In the genomic region with DNA sequence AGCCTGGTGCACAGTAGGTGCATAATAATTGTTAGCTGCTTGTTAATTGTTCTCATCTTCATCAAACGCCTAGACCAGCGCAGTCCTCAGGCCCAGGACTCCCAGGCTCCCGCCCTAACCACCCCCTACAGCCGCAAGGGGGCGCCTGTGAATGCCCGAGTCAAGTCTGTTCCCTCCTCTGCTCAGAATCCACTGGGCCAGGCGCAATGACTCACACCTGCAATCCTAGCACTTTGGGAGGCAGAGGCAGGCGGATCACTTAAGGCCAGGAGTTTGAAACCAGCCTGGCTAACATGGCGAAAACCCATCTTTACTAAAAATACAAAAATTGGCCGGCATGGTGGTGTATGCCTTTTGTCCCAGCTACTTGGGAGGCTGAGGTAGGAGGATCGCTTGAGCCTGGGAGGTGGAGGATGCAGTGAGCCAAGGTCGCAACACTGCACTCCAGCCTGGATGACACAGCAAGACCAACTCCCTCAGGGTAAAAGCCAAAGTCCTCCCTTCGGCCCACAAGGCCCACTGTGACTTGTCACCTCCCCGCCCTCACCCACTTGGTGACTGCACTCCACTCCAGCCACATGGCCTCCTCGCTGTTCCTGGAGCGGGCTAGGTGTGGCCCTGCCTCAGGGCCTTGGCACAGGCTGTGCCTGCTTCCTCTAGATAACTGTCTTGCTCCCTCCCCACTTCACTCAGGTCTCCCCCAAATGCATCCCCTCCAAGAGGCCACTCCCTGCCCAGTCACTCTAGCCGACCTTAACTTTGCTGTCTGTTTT, we compare ENCODE assay signal across 8 cellular contexts. TPM values are rescaled to one million over a fixed set of nuclear protein-coding genes. Genes with fewer than 3 reads are reported as not detected.
DNase-seq lines count a peak whose midpoint lies in the region; ATAC-seq, FAIRE-seq and TF ChIP-seq lines count a peak whose summit lies in the region.

No MANE protein-coding gene starts in this region.

- no peak overlapping the region; the same call in 1 of the 2 replicates for H3K4ac ChIP-seq in IMR-90 (ENCODE audit: low read depth, low read length)

- no peak overlapping the region for H3K14ac ChIP-seq in IMR-90 (replicated peaks; ENCODE audit: low read depth, low read length)

- no peak overlapping the region for H3K23ac ChIP-seq in IMR-90 (ENCODE audit: low read depth, low read length)

- dilution Hi-C loops in IMR-90 (cut with HindIII; ENCODE audit: low sequenced_read_pairs, unreplicated experiment): no loop called here

- no peak for FAIRE-seq in small intestine (lab: Jason Lieb, UNC)

- no peaks in the 10 kb centered on the region for H3K9me3 ChIP-seq in IMR-90 (ENCODE audit: control insufficient read depth, insufficient read depth, low read length)
- H3K9me3 ChIP-seq in small intestine (ENCODE audit: control insufficient read depth, low read depth): no peaks in the 10 kb centered on the region

- peaks cover 7% of the 10 kb centered on the region; the same call in 1 of the 2 replicates for H3K9me1 ChIP-seq in IMR-90 (ENCODE audit: insufficient read depth, low read length)

- H3K27me3 ChIP-seq in IMR-90 (ENCODE audit: control insufficient read depth, insufficient read depth, low read length) (no peaks in the 10 kb centered on the region), small intestine (ENCODE audit: control insufficient read depth in 2 of 2, insufficient read depth in 2 of 2, low read length in 2 of 2) (no peaks in the 10 kb centered on the region)

- ATAC-seq in IMR-90 (ENCODE audit: low read depth) (peak; percentile 98), left ventricle myocardium superior (peak; percentile 66), GM21528 (IDR thresholded peaks at IDR 0.05; ENCODE audit: low FRiP score, unreplicated experiment) (no peak), HG02763 (IDR thresholded peaks at IDR 0.05; ENCODE audit: unreplicated experiment) (no peak)
- ATAC-seq in activated naive CD8-positive, alpha-beta T cell treated with anti-CD3 and anti-CD28 coated beads, Interleukin-2, amount 10 ng/mL, durations not matched to agents 7 days and 5 days (ENCODE audit: low read depth): peak; percentile 63

- no peak overlapping the region for H2BK20ac ChIP-seq in IMR-90 (ENCODE audit: low read depth, low read length)

- H2AFZ ChIP-seq in IMR-90 (replicated peaks; ENCODE audit: low read length, poor library complexity): peak overlapping the region; percentile 58

- H3K9me3 Mint-ChIP-seq in activated naive CD8-positive, alpha-beta T cell treated with anti-CD3 and anti-CD28 coated beads, Interleukin-2, amount 10 ng/mL, durations not matched to agents 7 days and 5 days: no peaks in the 10 kb centered on the region

- H3K4me2 ChIP-seq in IMR-90 (ENCODE audit: low read depth, low read length): no peak overlapping the region

- no peak overlapping the region for H3K18ac ChIP-seq in IMR-90 (ENCODE audit: low read depth, low read length)

- CTCF ChIA-PET in IMR-90 (lab: Yijun Ruan, JAX): interaction anchor here (1.3 kb wide), 1 partner anchor 14 kb away, joined by 3 read pairs; no protein-coding TSS in a partner anchor

- H2BK5ac ChIP-seq in IMR-90 (ENCODE audit: low read depth, low read length, poor library complexity, severe bottlenecking): no peak overlapping the region

- peak overlapping the region; percentile 91 for H2AK9ac ChIP-seq in IMR-90 (replicated peaks; ENCODE audit: low read depth, low read length, poor library complexity)

- in situ Hi-C loops in IMR-90 (cut with MboI; ENCODE audit: low sequenced_read_pairs): no loop called here

- H3K27ac Mint-ChIP-seq in activated naive CD8-positive, alpha-beta T cell treated with anti-CD3 and anti-CD28 coated beads, Interleukin-2, amount 10 ng/mL, durations not matched to agents 7 days and 5 days: no peak overlapping the region

- H3K27me3 Mint-ChIP-seq in activated naive CD8-positive, alpha-beta T cell treated with anti-CD3 and anti-CD28 coated beads, Interleukin-2, amount 10 ng/mL, durations not matched to agents 7 days and 5 days: no peaks in the 10 kb centered on the region

- no peak overlapping the region for H2BK15ac ChIP-seq in IMR-90 (ENCODE audit: low read depth, low read length)

- peak overlapping the region; percentile 43; the same call in 1 of the 2 replicates for H2AK5ac ChIP-seq in IMR-90 (ENCODE audit: low read depth, low read length)

- H3K4me3 ChIP-seq in IMR-90 (ENCODE audit: insufficient read depth, low read depth, low read length) (no peak overlapping the region), small intestine (ENCODE audit: low read depth in 1 of 2, low read length in 2 of 2) (no peak overlapping the region)

- H3K79me1 ChIP-seq in IMR-90 (ENCODE audit: low read depth in 1 of 2, low read length in 2 of 2): peaks cover 0 to 22% of the 10 kb centered on the region in 2 experiments; a peak in 2 of 4 replicates

- no peak overlapping the region for H4K8ac ChIP-seq in IMR-90 (ENCODE audit: low read depth in 2 of 2, low read length in 2 of 2)

- TF ChIP-seq CTCF in IMR-90 (conservative IDR thresholded peaks at IDR 0.05; ENCODE audit: low read depth, low read length): peak; percentile 80

- peaks cover 8% of the 10 kb centered on the region for H3K36me3 ChIP-seq in IMR-90 (ENCODE audit: control insufficient read depth, insufficient read depth, low read length)
- H3K36me3 ChIP-seq in small intestine (ENCODE audit: control insufficient read depth in 2 of 2, insufficient read depth in 2 of 2, low read length in 2 of 2): peaks cover 0 to 2% of the 10 kb centered on the region in 2 donors

- POLR2A ChIA-PET in IMR-90 (lab: Charles Lee; ENCODE audit: unreplicated experiment): no interaction called here
- POLR2A ChIA-PET in activated naive CD8-positive, alpha-beta T cell treated with anti-CD3 and anti-CD28 coated beads, Interleukin-2, amount 10 ng/mL, durations not matched to agents 7 days and 5 days (lab: Charles Lee): no interaction called here

- H3K36me3 Mint-ChIP-seq in activated naive CD8-positive, alpha-beta T cell treated with anti-CD3 and anti-CD28 coated beads, Interleukin-2, amount 10 ng/mL, durations not matched to agents 7 days and 5 days: peaks cover 15% of the 10 kb centered on the region

- H4K20me1 ChIP-seq in IMR-90 (ENCODE audit: insufficient read depth, low read length): no peaks in the 10 kb centered on the region; the same call in 1 of the 2 replicates

- no peak overlapping the region for H4K5ac ChIP-seq in IMR-90 (ENCODE audit: low read depth, low read length)

- H3K4me1 Mint-ChIP-seq in activated naive CD8-positive, alpha-beta T cell treated with anti-CD3 and anti-CD28 coated beads, Interleukin-2, amount 10 ng/mL, durations not matched to agents 7 days and 5 days: peaks cover 5% of the 10 kb centered on the region

- no peak overlapping the region for H2BK120ac ChIP-seq in IMR-90 (ENCODE audit: low read depth, low read length)

- intact Hi-C loops in IMR-90 (cut with micrococcal nuclease) (loop anchor here (1.0 kb wide), 2 partner anchors 63 to 91 kb away; partner anchors contain the start of gene ELOF1), left ventricle myocardium superior (cut with micrococcal nuclease) (no loop called here)

- no peak overlapping the region for H3K9ac ChIP-seq in IMR-90 (ENCODE audit: low read depth, low read length)

- BruUV-seq in IMR-90 (replicated peaks; lab: Mats Ljungman, UMichigan): no TSS peak

- DNase-seq in COR-L47 (lab: John Stamatoyannopoulos, UW) (peak; percentile 33), IMR-90 (peak; percentile 86), SW 1271 (lab: John Stamatoyannopoulos, UW) (peak; percentile 45 to 75), left ventricle myocardium superior (peak; percentile 76), small intestine (peak; percentile 69)
- peak; percentile 71 for DNase-seq in activated naive CD8-positive, alpha-beta T cell treated with anti-CD3 and anti-CD28 coated beads, Interleukin-2, amount 10 ng/mL, durations not matched to agents 7 days and 5 days

- TF ChIP-seq POLR2A in IMR-90 (IDR thresholded peaks at IDR 0.05; ENCODE audit: low read depth, low read length): no peak

- WGBS in IMR-90 (ENCODE audit: extremely low coverage in 2 of 2, insufficient read length in 1 of 2), 2 experiments: 80% methylated on average over 2 of the region's 17 CpGs; no CpG with 5 or more reads in 1 of the 2 experiments
- 64 to 71% (median 71%) methylated on average over 17 of the region's 17 CpGs for WGBS in small intestine, 3 donors

- peaks cover 3% of the 10 kb centered on the region for H3K4me1 ChIP-seq in IMR-90 (ENCODE audit: control insufficient read depth, insufficient read depth, low read length)
- no peaks in the 10 kb centered on the region for H3K4me1 ChIP-seq in small intestine (ENCODE audit: control insufficient read depth in 2 of 2, insufficient read depth in 1 of 2, low read depth in 1 of 2, low read length in 1 of 2)

- no peak overlapping the region for H3K27ac ChIP-seq in IMR-90 (ENCODE audit: insufficient read depth, low read length)
- H3K27ac ChIP-seq in small intestine (ENCODE audit: low read depth in 1 of 2, low read length in 1 of 2): peak overlapping the region in 1 of 2 donors; percentile 9

- no peak overlapping the region for H3K56ac ChIP-seq in IMR-90 (ENCODE audit: extremely low read depth, insufficient read depth, low read length)

- H4K91ac ChIP-seq in IMR-90 (ENCODE audit: insufficient read depth, low read depth, low read length): no peak overlapping the region

- no peak overlapping the region for H3K4me3 Mint-ChIP-seq in activated naive CD8-positive, alpha-beta T cell treated with anti-CD3 and anti-CD28 coated beads, Interleukin-2, amount 10 ng/mL, durations not matched to agents 7 days and 5 days

- peak; percentile 77 for TF ChIP-seq RAD21 in IMR-90 (IDR thresholded peaks at IDR 0.05; ENCODE audit: low read length)

RNA-seq across cellular contexts. Expression of gene ZNF653, which starts 9.1 kb away (rescaled TPM):
- total RNA-seq in IMR-90 (2012; rRNA removed) (3.9 and 4.4 TPM in 2 replicates), left ventricle myocardium superior (3.3 TPM)
- polyA plus RNA-seq in IMR-90 (2012; rRNA removed) (9.0 and 10.3 TPM in 2 replicates), small intestine (10 to 100 TPM in 2 of 3 donors, 1 to 10 TPM in 1; 7.5 to 25.1 (median 12.3) TPM)
- 7.2 and 9.3 TPM in 2 replicates for polyA plus RNA-seq in IMR-90 (2012; cell fraction: cytosol; rRNA removed)
- polyA plus RNA-seq in IMR-90 (2012; cell fraction: nucleus; rRNA removed; ENCODE audit: low replicate concordance): 26.5 and 30.3 TPM in 2 replicates
- 10 to 100 TPM; 21.1 to 21.8 TPM for total RNA-seq in activated naive CD8-positive, alpha-beta T cell treated with anti-CD3 and anti-CD28 coated beads, Interleukin-2, amount 10 ng/mL, durations not matched to agents 7 days and 5 days

RNA-seq across cellular contexts. Expression of gene ELAVL3, which starts 15.7 kb away (rescaled TPM):
- not detected in 2 replicates for total RNA-seq in IMR-90 (2012; rRNA removed)
- not detected in 2 replicates for polyA plus RNA-seq in IMR-90 (2012; rRNA removed)
- polyA plus RNA-seq in IMR-90 (2012; cell fraction: cytosol; rRNA removed): not detected in 2 replicates
- 0.02 TPM in 2 replicates for polyA plus RNA-seq in IMR-90 (2012; cell fraction: nucleus; rRNA removed; ENCODE audit: low replicate concordance)
- not detected for total RNA-seq in activated naive CD8-positive, alpha-beta T cell treated with anti-CD3 and anti-CD28 coated beads, Interleukin-2, amount 10 ng/mL, durations not matched to agents 7 days and 5 days
- total RNA-seq in left ventricle myocardium superior: 0.84 TPM
- polyA plus RNA-seq in small intestine: 1 to 10 TPM in 1 of 3 donors, under 1 TPM in 2; 0.45 to 2.1 (median 0.81) TPM

RNA-seq across cellular contexts. Expression of gene ECSIT, which starts 32.4 kb away (rescaled TPM):
- total RNA-seq in IMR-90 (2012; rRNA removed) (31.9 and 42.3 TPM in 2 replicates), left ventricle myocardium superior (180 TPM)
- polyA plus RNA-seq in IMR-90 (2012; rRNA removed) (30.5 and 31.4 TPM in 2 replicates), small intestine (100 to 1,000 TPM in 1 of 3 donors, 10 to 100 TPM in 2; 80.8 to 106 (median 92.9) TPM)
- 39.6 and 41.7 TPM in 2 replicates for polyA plus RNA-seq in IMR-90 (2012; cell fraction: cytosol; rRNA removed)
- polyA plus RNA-seq in IMR-90 (2012; cell fraction: nucleus; rRNA removed; ENCODE audit: low replicate concordance): 52.4 and 89.1 TPM in 2 replicates
- total RNA-seq in activated naive CD8-positive, alpha-beta T cell treated with anti-CD3 and anti-CD28 coated beads, Interleukin-2, amount 10 ng/mL, durations not matched to agents 7 days and 5 days: 10 to 100 TPM; 34.7 to 37.1 TPM

RNA-seq across cellular contexts. Expression of gene CNN1, which starts 42.1 kb away (rescaled TPM):
- total RNA-seq in IMR-90 (2012; rRNA removed) (102 TPM in 2 replicates), left ventricle myocardium superior (81.7 TPM)
- polyA plus RNA-seq in IMR-90 (2012; rRNA removed) (196 and 207 TPM in 2 replicates), small intestine (10 to 100 TPM in 2 of 3 donors, 1 to 10 TPM in 1; 1.1 to 44.8 (median 22.7) TPM)
- polyA plus RNA-seq in IMR-90 (2012; cell fraction: cytosol; rRNA removed): 132 and 257 TPM in 2 replicates
- polyA plus RNA-seq in IMR-90 (2012; cell fraction: nucleus; rRNA removed; ENCODE audit: low replicate concordance): 103 and 118 TPM in 2 replicates
- not detected for total RNA-seq in activated naive CD8-positive, alpha-beta T cell treated with anti-CD3 and anti-CD28 coated beads, Interleukin-2, amount 10 ng/mL, durations not matched to agents 7 days and 5 days

Comparison
In these comparisons a context has a peak if more than half of its experiments do, and no peak if none do; other contexts are left out.
1. DNase-seq: peak in every context shown above with its lines; median percentile 86 in IMR-90; 76 in left ventricle myocardium superior; 71 in activated naive CD8-positive, alpha-beta T cell treated with anti-CD3 and anti-CD28 coated beads, Interleukin-2, amount 10 ng/mL, durations not matched to agents 7 days and 5 days; 69 in small intestine; 60 in SW 1271; 33 in COR-L47.
2. ATAC-seq: peak in IMR-90 (single experiment), activated naive CD8-positive, alpha-beta T cell treated with anti-CD3 and anti-CD28 coated beads, Interleukin-2, amount 10 ng/mL, durations not matched to agents 7 days and 5 days (single experiment) and left ventricle myocardium superior (single experiment); none in GM21528 (single experiment) and HG02763 (single experiment).